1 cellular context compared by ENCODE assay signal in the genomic region with DNA sequence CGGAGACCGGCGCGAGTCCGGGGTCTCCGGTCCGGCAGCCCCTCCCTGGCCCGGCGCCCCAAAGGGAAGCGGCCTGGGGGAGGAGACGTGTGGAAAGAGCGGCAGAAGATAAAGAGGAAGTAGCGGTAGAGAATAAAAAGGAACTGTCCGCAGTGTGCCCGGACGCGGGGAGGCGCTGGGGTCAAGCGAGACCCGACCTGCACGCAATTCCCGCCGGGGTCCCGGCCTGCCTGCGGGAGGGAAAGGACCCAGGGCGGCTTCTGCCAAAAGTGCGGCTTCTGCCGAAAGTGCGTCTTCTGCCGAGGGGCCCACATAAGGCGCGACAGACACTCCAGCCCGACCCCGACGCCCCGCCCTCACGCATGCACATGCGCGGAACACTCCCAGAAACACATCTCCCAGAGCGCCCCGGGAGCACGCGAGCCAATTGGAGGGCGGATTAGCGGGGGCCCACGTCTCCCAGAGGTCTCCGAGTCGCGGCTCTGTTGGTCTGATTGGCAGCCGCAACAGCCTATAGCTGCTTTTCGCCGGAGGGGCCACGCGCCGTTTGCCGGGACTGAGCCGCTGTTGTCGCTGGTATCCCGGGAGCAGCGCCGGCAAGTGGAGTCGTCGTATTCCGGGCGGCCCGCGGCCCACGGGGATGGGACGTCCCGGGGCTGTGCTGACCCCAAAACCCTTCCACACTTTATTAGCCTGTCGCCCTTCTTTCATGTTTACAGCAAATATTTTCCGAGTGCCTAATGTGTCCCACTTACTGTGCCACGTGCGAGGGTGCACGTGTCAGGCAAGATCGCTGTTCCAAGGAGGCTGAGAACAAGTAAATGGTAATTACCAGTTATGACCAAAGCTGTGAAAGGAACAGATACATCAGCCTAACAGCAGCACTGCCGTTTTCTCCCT.
TF ChIP-seq lines count a peak whose summit lies in the region.

No MANE protein-coding gene starts in this region.

TF ChIP-seq in HepG2, 621 proteins besides CTCF, POLR2A, EP300 and RAD21 (continued from another document and continues in another):
- TF ChIP-seq TFDP2 (CRISPR knock-in tag; IDR thresholded peaks at IDR 0.05): peak; percentile 86
- TF ChIP-seq, protein P1, sequence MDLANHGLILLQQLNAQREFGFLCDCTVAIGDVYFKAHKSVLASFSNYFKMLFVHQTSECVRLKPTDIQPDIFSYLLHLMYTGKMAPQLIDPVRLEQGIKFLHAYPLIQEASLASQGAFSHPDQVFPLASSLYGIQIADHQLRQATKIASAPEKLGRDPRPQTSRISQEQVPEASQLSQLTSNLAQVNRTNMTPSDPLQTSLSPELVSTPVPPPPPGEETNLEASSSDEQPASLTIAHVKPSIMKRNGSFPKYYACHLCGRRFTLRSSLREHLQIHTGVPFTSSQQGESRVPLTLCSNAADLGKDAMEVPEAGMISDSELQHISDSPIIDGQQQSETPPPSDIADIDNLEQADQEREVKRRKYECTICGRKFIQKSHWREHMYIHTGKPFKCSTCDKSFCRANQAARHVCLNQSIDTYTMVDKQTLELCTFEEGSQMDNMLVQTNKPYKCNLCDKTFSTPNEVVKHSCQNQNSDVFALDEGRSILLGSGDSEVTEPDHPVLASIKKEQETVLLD (CRISPR knock-in tag; IDR thresholded peaks at IDR 0.05; ENCODE audit: low read depth): no peak; the same call in 1 of the 2 replicates
- peak; percentile 83 for TF ChIP-seq ZNF350 (CRISPR knock-in tag; IDR thresholded peaks at IDR 0.05; ENCODE audit: borderline replicate concordance, low read depth)
- TF ChIP-seq POLR2G (IDR thresholded peaks at IDR 0.05; ENCODE audit: low read depth, low read length): peak; percentile 92
- TF ChIP-seq RNF2 (conservative IDR thresholded peaks at IDR 0.05; ENCODE audit: low read depth): peak; percentile 95
- TF ChIP-seq TAF1 (CRISPR knock-in tag; IDR thresholded peaks at IDR 0.05): peak; percentile 76
- 0 out of 2 replicates have a peak, but pooled peaks have one; percentile 49 for TF ChIP-seq SNAI1 (CRISPR knock-in tag; IDR thresholded peaks at IDR 0.05; ENCODE audit: borderline replicate concordance)
- peak; percentile 50 for TF ChIP-seq PRDM15 (CRISPR knock-in tag; IDR thresholded peaks at IDR 0.05)
- peak; percentile 24; the same call in 1 of the 2 replicates for TF ChIP-seq HNF1A (IDR thresholded peaks at IDR 0.05; ENCODE audit: low read depth)
- no peak; the same call in 1 of the 2 replicates for TF ChIP-seq HNF1A (CRISPR knock-in tag; IDR thresholded peaks at IDR 0.05; ENCODE audit: borderline replicate concordance)
- peak; percentile 89 for TF ChIP-seq SPEN (CRISPR knock-in tag; IDR thresholded peaks at IDR 0.05; ENCODE audit: low read depth)
- TF ChIP-seq, protein P2, sequence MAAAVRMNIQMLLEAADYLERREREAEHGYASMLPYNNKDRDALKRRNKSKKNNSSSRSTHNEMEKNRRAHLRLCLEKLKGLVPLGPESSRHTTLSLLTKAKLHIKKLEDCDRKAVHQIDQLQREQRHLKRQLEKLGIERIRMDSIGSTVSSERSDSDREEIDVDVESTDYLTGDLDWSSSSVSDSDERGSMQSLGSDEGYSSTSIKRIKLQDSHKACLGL (CRISPR knock-in tag; IDR thresholded peaks at IDR 0.05): peak; percentile 87; the same call in 1 of the 2 replicates
- peak; percentile 82; the same call in 1 of the 2 replicates for TF ChIP-seq ZNF580 (CRISPR knock-in tag; IDR thresholded peaks at IDR 0.05; ENCODE audit: borderline replicate concordance, low read depth)
- TF ChIP-seq ZXDC (CRISPR knock-in tag; IDR thresholded peaks at IDR 0.05): 0 out of 2 replicates have a peak, but pooled peaks have one; percentile 10
- TF ChIP-seq GMEB1 (CRISPR knock-in tag; IDR thresholded peaks at IDR 0.05; ENCODE audit: borderline replicate concordance): peak; percentile 89
- TF ChIP-seq FOXC1 (CRISPR knock-in tag; IDR thresholded peaks at IDR 0.05; ENCODE audit: borderline replicate concordance): peak; percentile 52; the same call in 1 of the 2 replicates
- no peak for TF ChIP-seq HNRNPH1 (optimal IDR thresholded peaks at IDR 0.05; ENCODE audit: low read depth, low read length)
- peak; percentile 73; the same call in 1 of the 2 replicates for TF ChIP-seq ZNF431 (CRISPR knock-in tag; IDR thresholded peaks at IDR 0.05; ENCODE audit: borderline replicate concordance, low read depth)
- peak; percentile 99 for TF ChIP-seq NFYB (CRISPR knock-in tag; IDR thresholded peaks at IDR 0.05)
- TF ChIP-seq ATF2 (CRISPR knock-in tag; IDR thresholded peaks at IDR 0.05): peak; percentile 69
- peak; percentile 6; the same call in 1 of the 2 replicates for TF ChIP-seq GATA4 (IDR thresholded peaks at IDR 0.05; ENCODE audit: borderline replicate concordance, low read depth)
- TF ChIP-seq HNF4A (CRISPR knock-in tag; IDR thresholded peaks at IDR 0.05): peak; percentile 5; the same call in 1 of the 2 replicates
- TF ChIP-seq BHLHE40 (IDR thresholded peaks at IDR 0.05; ENCODE audit: low read length): peak; percentile 70
- TF ChIP-seq ZNF20 (CRISPR knock-in tag; IDR thresholded peaks at IDR 0.05): peak; percentile 61; the same call in 1 of the 2 replicates
- TF ChIP-seq, protein P3, sequence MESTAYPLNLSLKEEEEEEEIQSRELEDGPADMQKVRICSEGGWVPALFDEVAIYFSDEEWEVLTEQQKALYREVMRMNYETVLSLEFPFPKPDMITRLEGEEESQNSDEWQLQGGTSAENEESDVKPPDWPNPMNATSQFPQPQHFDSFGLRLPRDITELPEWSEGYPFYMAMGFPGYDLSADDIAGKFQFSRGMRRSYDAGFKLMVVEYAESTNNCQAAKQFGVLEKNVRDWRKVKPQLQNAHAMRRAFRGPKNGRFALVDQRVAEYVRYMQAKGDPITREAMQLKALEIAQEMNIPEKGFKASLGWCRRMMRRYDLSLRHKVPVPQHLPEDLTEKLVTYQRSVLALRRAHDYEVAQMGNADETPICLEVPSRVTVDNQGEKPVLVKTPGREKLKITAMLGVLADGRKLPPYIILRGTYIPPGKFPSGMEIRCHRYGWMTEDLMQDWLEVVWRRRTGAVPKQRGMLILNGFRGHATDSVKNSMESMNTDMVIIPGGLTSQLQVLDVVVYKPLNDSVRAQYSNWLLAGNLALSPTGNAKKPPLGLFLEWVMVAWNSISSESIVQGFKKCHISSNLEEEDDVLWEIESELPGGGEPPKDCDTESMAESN (CRISPR knock-in tag; conservative IDR thresholded peaks at IDR 0.05): no peak; the same call in 1 of the 2 replicates
- TF ChIP-seq SP2 (CRISPR knock-in tag; IDR thresholded peaks at IDR 0.05): peak; percentile 97
- TF ChIP-seq SALL1 (CRISPR knock-in tag; IDR thresholded peaks at IDR 0.05): peak; percentile 79
- no peak for TF ChIP-seq RFX5 (IDR thresholded peaks at IDR 0.05; ENCODE audit: low read depth, low read length)
